19 cellular contexts compared by ENCODE assay signal in genomic region chr5:103407399-103407798, GRCh38.
DNase-seq lines count a peak whose midpoint lies in the region; ATAC-seq and TF ChIP-seq lines count a peak whose summit lies in the region.
"Had no signal": no experiment of that assay in that cellular context is flagged by ENCODE, and none has a peak within 500 bp of the region (broad histone marks: within the 10 kb centered on the region; RNA-seq: fewer than 3 reads in every experiment).

No MANE protein-coding gene starts in this region.

- H2BK5ac ChIP-seq in trophoblast cell (ENCODE audit: low read depth, low read length, poor library complexity): peak overlapping the region; percentile 98

- H2BK120ac ChIP-seq in trophoblast cell (ENCODE audit: insufficient read depth, low read length, poor library complexity): peak overlapping the region; percentile 88

- H2AFZ ChIP-seq in trophoblast cell (ENCODE audit: insufficient read depth, low read length, poor library complexity): peak overlapping the region; percentile 61

- no CpG with 5 or more reads among the region's 2 CpGs for WGBS in trophoblast cell (ENCODE audit: extremely low coverage, insufficient coverage, insufficient read length)

- TF ChIP-seq CTCF in choroid plexus epithelial cell (conservative IDR thresholded peaks at IDR 0.05; ENCODE audit: low read depth, low read length) (no peak), WERI-Rb-1 (IDR thresholded peaks at IDR 0.05; ENCODE audit: low read depth, low read length) (no peak)

- H3K18ac ChIP-seq in trophoblast cell (ENCODE audit: low read length): peak overlapping the region; percentile 86

- H3K36me3 ChIP-seq in trophoblast cell (ENCODE audit: control insufficient read depth in 1 of 2, insufficient read depth in 2 of 2, low read length in 2 of 2) (no peaks in the 10 kb centered on the region), WERI-Rb-1 (no peaks in the 10 kb centered on the region)
- H3K36me3 ChIP-seq: HAP-1, Peyer's patch had no signal

- no peak overlapping the region for H3K4me2 ChIP-seq in trophoblast cell (ENCODE audit: low read length)
- H3K4me2 ChIP-seq: KMS-11 had no signal

- no peak overlapping the region for H3K23ac ChIP-seq in trophoblast cell (ENCODE audit: low read length)

- H3K4me3 ChIP-seq in choroid plexus epithelial cell (ENCODE audit: low read depth, low read length): no peak overlapping the region
- H3K4me3 ChIP-seq in trophoblast cell (ENCODE audit: low read depth, low read length): no peak overlapping the region
- H3K4me3 ChIP-seq in WERI-Rb-1 (ENCODE audit: low read depth, low read length): no peak overlapping the region
- H3K4me3 ChIP-seq: HAP-1, Peyer's patch, SK-N-MC had no signal

- peak overlapping the region; percentile 90 for H3K14ac ChIP-seq in trophoblast cell (ENCODE audit: low read length)

- H3K9ac ChIP-seq in trophoblast cell (ENCODE audit: low read length): no peak overlapping the region
- H3K9ac ChIP-seq: KMS-11 had no signal

- no peak for ATAC-seq in HG03045 (IDR thresholded peaks at IDR 0.05; ENCODE audit: unreplicated experiment)
- ATAC-seq: T-cell had no signal

- no peaks in the 10 kb centered on the region for H3K27me3 ChIP-seq in trophoblast cell (ENCODE audit: insufficient read depth, low read length)
- H3K27me3 ChIP-seq in WERI-Rb-1 (ENCODE audit: insufficient read depth, low read depth, severe bottlenecking): no peaks in the 10 kb centered on the region
- H3K27me3 ChIP-seq: Peyer's patch had no signal

- peaks cover 8 to 23% of the 10 kb centered on the region in 2 experiments for H3K4me1 ChIP-seq in trophoblast cell (ENCODE audit: control insufficient read depth in 1 of 2, insufficient read depth in 2 of 2, low read length in 2 of 2)
- H3K4me1 ChIP-seq: HAP-1, Peyer's patch had no signal

- peak overlapping the region; percentile 83 for H3K4ac ChIP-seq in trophoblast cell (ENCODE audit: low read depth, low read length)

- peak overlapping the region; percentile 90 for H2AK5ac ChIP-seq in trophoblast cell (ENCODE audit: low read length)

- no peak overlapping the region for H4K12ac ChIP-seq in trophoblast cell (ENCODE audit: low read depth, low read length)

- H3K27ac ChIP-seq in trophoblast cell (ENCODE audit: low read depth, low read length): peak overlapping the region; percentile 86
- H3K27ac ChIP-seq in WERI-Rb-1: no peak overlapping the region
- H3K27ac ChIP-seq: C4-2B, KMS-11, Peyer's patch, SK-N-MC had no signal

- H3K9me3 ChIP-seq in trophoblast cell (ENCODE audit: insufficient read depth, low read depth, low read length) (no peaks in the 10 kb centered on the region), WERI-Rb-1 (ENCODE audit: severe bottlenecking) (no peaks in the 10 kb centered on the region)
- H3K9me3 ChIP-seq: HAP-1, Peyer's patch had no signal

- H4K91ac ChIP-seq in trophoblast cell (ENCODE audit: low read depth, low read length): peak overlapping the region; percentile 95

- peak overlapping the region; percentile 28 for H2BK12ac ChIP-seq in trophoblast cell (ENCODE audit: low read length)

- peaks cover 6% of the 10 kb centered on the region for H3K79me2 ChIP-seq in trophoblast cell (ENCODE audit: control insufficient read depth, insufficient read depth, low read length, poor library complexity)

- H4K8ac ChIP-seq in trophoblast cell (ENCODE audit: low read depth, low read length): peak overlapping the region; percentile 90

- H3K79me1 ChIP-seq in trophoblast cell (ENCODE audit: low read length): peaks cover 27% of the 10 kb centered on the region

- DNase-seq in ELR (ENCODE audit: low read depth) (peak; percentile 48), M059J (ENCODE audit: low read depth) (peak; percentile 73), choroid plexus epithelial cell (ENCODE audit: low read depth) (peak; percentile 44), trophoblast cell (peak; percentile 13 to 64), NCI-H345 (lab: John Stamatoyannopoulos, UW) (no peak), NCI-H2029 treated with DMSO at 0.1 percent for 48 hours (lab: John Stamatoyannopoulos, UW) (no peak), WERI-Rb-1 (no peak)
- DNase-seq: AML-193, NCI-H1417 treated with DMSO at 0.1 percent for 48 hours, NCI-H1930, NCI-H69, Peyer's patch, Right ventricle myocardium superior, T-cell had no signal

Comparison
In these comparisons a context has a peak if more than half of its experiments do, and no peak if none do; other contexts are left out.
1. DNase-seq: peak in ELR (single experiment), M059J (single experiment), choroid plexus epithelial cell (single experiment) and trophoblast cell (2 of 2); none in NCI-H345 (single experiment), NCI-H2029 treated with DMSO at 0.1 percent for 48 hours (single experiment) and WERI-Rb-1 (single experiment).